18 cellular contexts compared by ENCODE assay signal in genomic region chr7:49244543-49244942, GRCh38.
A peak's percentile ranks its signal among the peaks of the same experiment; 100 is the strongest.
DNase-seq lines count a peak whose midpoint lies in the region; ATAC-seq and TF ChIP-seq lines count a peak whose summit lies in the region.
"Had no signal": no experiment of that assay in that cellular context is flagged by ENCODE, and none has a peak within 500 bp of the region (broad histone marks: within the 10 kb centered on the region; RNA-seq: fewer than 3 reads in every experiment).

No MANE protein-coding gene starts in this region.

- no peaks in the 10 kb centered on the region for H3K79me1 ChIP-seq in H9 (ENCODE audit: insufficient read depth, low read depth, low read length, poor library complexity, severe bottlenecking)

- H3K14ac ChIP-seq in H9 (ENCODE audit: insufficient read depth, low read length) = no peak overlapping the region

- H3K79me2 ChIP-seq in H9 (ENCODE audit: insufficient read depth, low read length) = no peaks in the 10 kb centered on the region

- no peak overlapping the region for H2BK120ac ChIP-seq in H9 (ENCODE audit: low read depth, low read length, poor library complexity, severe bottlenecking)

- H3K56ac ChIP-seq in H9 (ENCODE audit: insufficient read length, low read depth, low read length) = no peak overlapping the region

- H4K91ac ChIP-seq in H9 (ENCODE audit: insufficient read length, low read depth, low read length) = no peak overlapping the region

- no peak overlapping the region for H2BK5ac ChIP-seq in H9 (ENCODE audit: insufficient read length, low read length)

- no peak overlapping the region for H2AK5ac ChIP-seq in H9 (ENCODE audit: insufficient read length, low read length)

- H3K9ac ChIP-seq in H9 (ENCODE audit: extremely low read depth, insufficient read length, low read length) (no peak overlapping the region), iPS-20b (ENCODE audit: low read depth, low read length) (peak overlapping the region; percentile 42; the same call in 1 of the 2 replicates)
- H3K9ac ChIP-seq: KMS-11, SK-N-SH had no signal

- H3K4me2 ChIP-seq in H9 (ENCODE audit: insufficient read depth, insufficient read length, low read length) = peak overlapping the region; percentile 53
- H3K4me2 ChIP-seq: KMS-11, SK-N-SH had no signal

- WGBS in H9 (ENCODE audit: extremely low coverage, insufficient read length, low lambda C conversion rate) = no CpG with 5 or more reads among the region's 1 CpG

- TF ChIP-seq CTCF in H9 (conservative IDR thresholded peaks at IDR 0.05) = 0 out of 3 replicates have a peak, but pooled peaks have one; percentile 32
- no peak for TF ChIP-seq CTCF in WTC11 (IDR thresholded peaks at IDR 0.05)

- no peak overlapping the region for H2BK15ac ChIP-seq in H9 (ENCODE audit: low read depth, low read length)

- peaks cover 70 to 72% of the 10 kb centered on the region in 2 experiments for H3K4me1 Mint-ChIP-seq in H9
- H3K4me1 Mint-ChIP-seq in WTC11 = peaks cover 78% of the 10 kb centered on the region

- no peaks in the 10 kb centered on the region for H3K36me3 ChIP-seq in iPS-20b (ENCODE audit: insufficient read depth, low read depth, low read length)

- no peak overlapping the region for H3T11ph ChIP-seq in H9 (ENCODE audit: low read length)

- H4K5ac ChIP-seq in H9 (ENCODE audit: insufficient read length, low read depth, low read length) = no peak overlapping the region

- H2BK20ac ChIP-seq in H9 (ENCODE audit: low read depth, low read length, poor library complexity, severe bottlenecking) = no peak overlapping the region

- H2AFZ ChIP-seq in H9 (ENCODE audit: low read length) = no peak overlapping the region

- CTCF ChIA-PET in WTC11 (lab: Charles Lee) = interaction anchor here (0.6 to 4.9 kb wide), 14 partner anchors 17 to 546 kb away, joined by 3 to 56 read pairs (median 4); no protein-coding TSS in a partner anchor

- H3K4me1 ChIP-seq in H9 (ENCODE audit: insufficient read depth, low read length) = peaks cover 8% of the 10 kb centered on the region; the same call in 1 of the 2 replicates
- peaks cover 39% of the 10 kb centered on the region for H3K4me1 ChIP-seq in iPS-20b (ENCODE audit: insufficient read depth, low read length)

- H3K4me3 ChIP-seq in iPS-20b (ENCODE audit: low read length) = peak overlapping the region; percentile 53

- no peaks in the 10 kb centered on the region for H3K27me3 Mint-ChIP-seq in H9 (ENCODE audit: low read depth)
- H3K27me3 Mint-ChIP-seq in WTC11 (ENCODE audit: low read depth) = peaks cover 2% of the 10 kb centered on the region; the same call in 1 of the 2 replicates

- H3K27ac ChIP-seq in H9 (ENCODE audit: insufficient read length, low read depth, low read length) = peak overlapping the region; percentile 99
- peak overlapping the region; percentile 31 for H3K27ac ChIP-seq in iPS-20b (ENCODE audit: low read length)
- H3K27ac ChIP-seq: C4-2B, KMS-11 had no signal

- no peaks in the 10 kb centered on the region for H3K23me2 ChIP-seq in H9 (ENCODE audit: insufficient read length, low read depth, low read length, poor library complexity, severe bottlenecking)

- no peak overlapping the region for H3K23ac ChIP-seq in H9 (ENCODE audit: insufficient read length, low read depth, low read length)

- POLR2A ChIA-PET in WTC11 (lab: Charles Lee) = no interaction called here

- H2BK12ac ChIP-seq in H9 (ENCODE audit: insufficient read length, low read depth, low read length) = peak overlapping the region; percentile 64

- peak overlapping the region; percentile 61 to 99 (median 97) for H3K27ac Mint-ChIP-seq in H9
- peak overlapping the region; percentile 98 for H3K27ac Mint-ChIP-seq in WTC11

- no peak overlapping the region for H4K8ac ChIP-seq in H9 (replicated peaks; ENCODE audit: insufficient read length, low read depth, low read length)

- H3K4me3 Mint-ChIP-seq in H9 (peak overlapping the region; percentile 18 to 36; a peak in 3 of 5 replicates), WTC11 (peak overlapping the region; percentile 35)

- no peak overlapping the region for H3K4ac ChIP-seq in H9 (ENCODE audit: low read depth, low read length)

- no peak overlapping the region for H3K18ac ChIP-seq in H9 (ENCODE audit: insufficient read length, low read depth, low read length)

- DNase-seq in H9 (peak; percentile 71), WTC11 (ENCODE audit: low spot score) (peak; percentile 54), NCI-H1092 (lab: John Stamatoyannopoulos, UW) (no peak), NCI-H187 (lab: John Stamatoyannopoulos, UW) (no peak)
- no peak for DNase-seq in activated T-cell treated with anti-CD3 and anti-CD28 coated beads, Interleukin-2, amount 50 U/mL, for 48 hours
- DNase-seq: DMS79 treated with DMSO at 0.1 percent for 48 hours, MV-4-11, NCI-H1417, NCI-H1930, NCI-H2171, NCI-H69, OCI-M1, SHP77, SK-N-SH had no signal

- H3K9me3 ChIP-seq in H9 (ENCODE audit: control insufficient read depth, low read depth, low read length) (no peaks in the 10 kb centered on the region), iPS-20b (ENCODE audit: insufficient read depth, low read depth, low read length) (no peaks in the 10 kb centered on the region)
- H3K9me3 ChIP-seq: SK-N-SH had no signal

- H3K36me3 Mint-ChIP-seq in H9 (ENCODE audit: insufficient read depth in 1 of 3, low read depth in 3 of 3) (peaks cover 2 to 11% (median 8%) of the 10 kb centered on the region in 3 experiments), WTC11 (peaks cover 14% of the 10 kb centered on the region)

- ATAC-seq in WTC11 (peak; percentile 71), HG03280 (IDR thresholded peaks at IDR 0.05; ENCODE audit: unreplicated experiment) (no peak)

- no peaks in the 10 kb centered on the region for H4K20me1 ChIP-seq in H9 (ENCODE audit: control insufficient read depth, insufficient read depth, insufficient read length)

- no peaks in the 10 kb centered on the region for H3K27me3 ChIP-seq in H9 (ENCODE audit: insufficient read depth, low read length)
- no peaks in the 10 kb centered on the region for H3K27me3 ChIP-seq in iPS-20b (ENCODE audit: insufficient read depth, low read length)

- peaks cover 0 to 3% of the 10 kb centered on the region in 2 experiments; a peak in 2 of 5 replicates for H3K9me3 Mint-ChIP-seq in H9
- H3K9me3 Mint-ChIP-seq in WTC11 = peaks cover 10% of the 10 kb centered on the region

TF ChIP-seq in WTC11, 78 proteins besides CTCF, POLR2A, EP300 and RAD21:
- TF ChIP-seq JUN (CRISPR knock-in tag; IDR thresholded peaks at IDR 0.05) = no peak
- 0 out of 2 replicates have a peak, but pooled peaks have one; percentile 15 for TF ChIP-seq USF2 (CRISPR knock-in tag; IDR thresholded peaks at IDR 0.05)
- peak; percentile 86; the same call in 1 of the 2 replicates for TF ChIP-seq TEAD1 (CRISPR knock-in tag; IDR thresholded peaks at IDR 0.05)
- no peak for TF ChIP-seq NR1H2 (CRISPR knock-in tag; IDR thresholded peaks at IDR 0.05)
- no peak for TF ChIP-seq KAT7 (CRISPR knock-in tag; IDR thresholded peaks at IDR 0.05; ENCODE audit: borderline replicate concordance)

Comparison
In these comparisons a context has a peak if more than half of its experiments do, and no peak if none do; other contexts are left out.
1. DNase-seq: peak in H9 (single experiment) and WTC11 (single experiment); none in NCI-H1092 (single experiment), NCI-H187 (0 of 2) and activated T-cell treated with anti-CD3 and anti-CD28 coated beads, Interleukin-2, amount 50 U/mL, for 48 hours (0 of 2).